2 cellular contexts compared by ENCODE assay signal in genomic region chr1:17167041-17167782, GRCh38.
TF ChIP-seq lines count a peak whose summit lies in the region.

No MANE protein-coding gene starts in this region.

TF ChIP-seq in IMR-90, 13 proteins besides CTCF, POLR2A, EP300 and RAD21:
- no peak for TF ChIP-seq BHLHE40 (IDR thresholded peaks at IDR 0.05; ENCODE audit: low read depth, low read length)
- TF ChIP-seq RCOR1 (IDR thresholded peaks at IDR 0.05; ENCODE audit: insufficient replicate concordance, low read length) = no peak
- TF ChIP-seq ELK1 (IDR thresholded peaks at IDR 0.05; ENCODE audit: borderline replicate concordance, low read depth, low read length) = no peak
- TF ChIP-seq CEBPB (IDR thresholded peaks at IDR 0.05; ENCODE audit: low read depth, low read length) = no peak
- TF ChIP-seq RFX5 (IDR thresholded peaks at IDR 0.05; ENCODE audit: low read depth, low read length) = no peak
- no peak for TF ChIP-seq MXI1 (IDR thresholded peaks at IDR 0.05; ENCODE audit: borderline replicate concordance, low read depth, low read length)
- no peak for TF ChIP-seq FOS (IDR thresholded peaks at IDR 0.05; ENCODE audit: low read depth, low read length)
- no peak for TF ChIP-seq USF2 (IDR thresholded peaks at IDR 0.05; ENCODE audit: low read depth, low read length)
- no peak for TF ChIP-seq NFE2L2 (IDR thresholded peaks at IDR 0.05; ENCODE audit: low read depth, low read length)
- TF ChIP-seq SMC3 (IDR thresholded peaks at IDR 0.05; ENCODE audit: low read depth, low read length) = no peak

TF ChIP-seq in K562, 482 proteins besides CTCF, POLR2A, EP300 and RAD21:
- TF ChIP-seq PRMT5 (CRISPR knock-in tag; IDR thresholded peaks at IDR 0.05) (no peak), SETDB1 (IDR thresholded peaks at IDR 0.05; ENCODE audit: low read length) (no peak), STAG1 (CRISPR knock-in tag; IDR thresholded peaks at IDR 0.05; ENCODE audit: borderline replicate concordance) (no peak), BRD4 (IDR thresholded peaks at IDR 0.05) (no peak), ZBTB12 (CRISPR knock-in tag; IDR thresholded peaks at IDR 0.05) (no peak), CEBPZ (IDR thresholded peaks at IDR 0.05; ENCODE audit: borderline replicate concordance, low read depth, low read length) (no peak), BCOR (IDR thresholded peaks at IDR 0.05) (0 out of 2 replicates have a peak, but pooled peaks have one; percentile 14), TCFL5 (CRISPR knock-in tag; conservative IDR thresholded peaks at IDR 0.05) (no peak), RB1 (IDR thresholded peaks at IDR 0.05; ENCODE audit: low read depth) (no peak), THAP12 (CRISPR knock-in tag; IDR thresholded peaks at IDR 0.05) (no peak), CAMTA2 (CRISPR knock-in tag; conservative IDR thresholded peaks at IDR 0.05) (no peak), RBM25 (IDR thresholded peaks at IDR 0.05; ENCODE audit: low read depth, low read length, severe bottlenecking) (peak; percentile 85), NEUROD1 (IDR thresholded peaks at IDR 0.05; ENCODE audit: borderline replicate concordance, low read depth, low read length, partially characterized antibody) (no peak), ZFP36 (IDR thresholded peaks at IDR 0.05; ENCODE audit: low read depth, low read length, partially characterized antibody) (peak; percentile 95), ZNF121 (CRISPR knock-in tag; conservative IDR thresholded peaks at IDR 0.05) (no peak), ZKSCAN8 (CRISPR knock-in tag; IDR thresholded peaks at IDR 0.05) (no peak), HNRNPH1 (optimal IDR thresholded peaks at IDR 0.05; ENCODE audit: low read depth, low read length) (no peak), BCLAF1 (IDR thresholded peaks at IDR 0.05; ENCODE audit: borderline replicate concordance in 1 of 2, control insufficient read depth in 1 of 2, low read depth in 2 of 2, low read length in 1 of 2) (no peak), ZNF24 (IDR thresholded peaks at IDR 0.05) (no peak)
